In genomic region chr7:90788057-90788456, GRCh38 we compare ENCODE assay signal across 18 cellular contexts.
A peak's percentile ranks its signal among the peaks of the same experiment; 100 is the strongest.
DNase-seq lines count a peak whose midpoint lies in the region; ATAC-seq and TF ChIP-seq lines count a peak whose summit lies in the region.
"Had no signal": no experiment of that assay in that cellular context is flagged by ENCODE, and none has a peak within 500 bp of the region (broad histone marks: within the 10 kb centered on the region; RNA-seq: fewer than 3 reads in every experiment).

No MANE protein-coding gene starts in this region.

- intact Hi-C loops in left cardiac atrium (cut with DNase I) = no loop called here

- H3K36me3 Mint-ChIP-seq in progenitor cell of endocrine pancreas (ENCODE audit: insufficient read depth) = peaks cover 33% of the 10 kb centered on the region

- H3K27ac Mint-ChIP-seq in progenitor cell of endocrine pancreas = peak overlapping the region; percentile 9
- H3K27ac Mint-ChIP-seq: CD4-positive, alpha-beta T cell; type B pancreatic cell had no signal

- H3K4me3 Mint-ChIP-seq in progenitor cell of endocrine pancreas (ENCODE audit: low read depth) = no peak overlapping the region
- H3K4me3 Mint-ChIP-seq: CD4-positive, alpha-beta T cell; neural crest cell; type B pancreatic cell had no signal

- in situ Hi-C loops in G401 (cut with HindIII; ENCODE audit: low sequenced_read_pairs) = no loop called here

- ATAC-seq in left cardiac atrium = peak; percentile 34 to 75

- H3K9me3 Mint-ChIP-seq in progenitor cell of endocrine pancreas (ENCODE audit: low read depth) = peaks cover 20% of the 10 kb centered on the region

- DNase-seq in G401 (ENCODE audit: low spot score) (peak; percentile 80), astrocyte of the hippocampus (ENCODE audit: low read depth, low spot score) (peak; percentile 6), left cardiac atrium (no peak), progenitor cell of endocrine pancreas (ENCODE audit: low spot score, unreplicated experiment) (no peak), NCI-H526 treated with DMSO at 0.1 percent for 48 hours (lab: John Stamatoyannopoulos, UW) (no peak), GF-D8 (lab: John Stamatoyannopoulos, UW) (no peak)
- DNase-seq in activated CD4-positive, alpha-beta T cell treated with anti-CD3 and anti-CD28 coated beads, Interleukin-2, amount 50 U/mL, for 48 hours = no peak
- no peak for DNase-seq in activated CD4-positive, alpha-beta T cell treated with anti-CD3 and anti-CD28 coated beads, Interleukin-2, amount 50 U/mL, for 1 hour
- DNase-seq: activated naive CD4-positive, alpha-beta T cell treated with Interleukin-2 at 50 U/mL for 16 hours; CD4-positive, alpha-beta T cell; DMS153; midbrain; NCI-H2081; stimulated activated CD4-positive, alpha-beta T cell treated with anti-CD3 and anti-CD28 coated beads, Interleukin-15, amount 100 ng/mL, for 24 hours; stimulated activated naive CD4-positive, alpha-beta T cell; SW 1271 had no signal

- TF ChIP-seq CTCF in progenitor cell of endocrine pancreas (IDR thresholded peaks at IDR 0.05; ENCODE audit: unreplicated experiment) = no peak

- H3K4me1 Mint-ChIP-seq in progenitor cell of endocrine pancreas (ENCODE audit: low read depth) = peaks cover 10% of the 10 kb centered on the region
- H3K4me1 Mint-ChIP-seq: neural crest cell had no signal

- H3K27me3 Mint-ChIP-seq in progenitor cell of endocrine pancreas = no peaks in the 10 kb centered on the region
- H3K27me3 Mint-ChIP-seq: CD4-positive, alpha-beta T cell; type B pancreatic cell had no signal

Comparison
In these comparisons a context has a peak if more than half of its experiments do, and no peak if none do; other contexts are left out.
1. DNase-seq: peak in G401 (single experiment) and astrocyte of the hippocampus (single experiment); none in left cardiac atrium (single experiment), progenitor cell of endocrine pancreas (single experiment), activated CD4-positive, alpha-beta T cell treated with anti-CD3 and anti-CD28 coated beads, Interleukin-2, amount 50 U/mL, for 48 hours (0 of 2), activated CD4-positive, alpha-beta T cell treated with anti-CD3 and anti-CD28 coated beads, Interleukin-2, amount 50 U/mL, for 1 hour (single experiment), NCI-H526 treated with DMSO at 0.1 percent for 48 hours (single experiment) and GF-D8 (single experiment).